In genomic region chr3:33648793-33649192, GRCh38 we compare ENCODE assay signal across 1 cellular context.
TF ChIP-seq lines count a peak whose summit lies in the region.

No MANE protein-coding gene starts in this region.

TF ChIP-seq in K562, 482 proteins besides CTCF, POLR2A, EP300 and RAD21 (continued from another document):
- TF ChIP-seq, protein P1, sequence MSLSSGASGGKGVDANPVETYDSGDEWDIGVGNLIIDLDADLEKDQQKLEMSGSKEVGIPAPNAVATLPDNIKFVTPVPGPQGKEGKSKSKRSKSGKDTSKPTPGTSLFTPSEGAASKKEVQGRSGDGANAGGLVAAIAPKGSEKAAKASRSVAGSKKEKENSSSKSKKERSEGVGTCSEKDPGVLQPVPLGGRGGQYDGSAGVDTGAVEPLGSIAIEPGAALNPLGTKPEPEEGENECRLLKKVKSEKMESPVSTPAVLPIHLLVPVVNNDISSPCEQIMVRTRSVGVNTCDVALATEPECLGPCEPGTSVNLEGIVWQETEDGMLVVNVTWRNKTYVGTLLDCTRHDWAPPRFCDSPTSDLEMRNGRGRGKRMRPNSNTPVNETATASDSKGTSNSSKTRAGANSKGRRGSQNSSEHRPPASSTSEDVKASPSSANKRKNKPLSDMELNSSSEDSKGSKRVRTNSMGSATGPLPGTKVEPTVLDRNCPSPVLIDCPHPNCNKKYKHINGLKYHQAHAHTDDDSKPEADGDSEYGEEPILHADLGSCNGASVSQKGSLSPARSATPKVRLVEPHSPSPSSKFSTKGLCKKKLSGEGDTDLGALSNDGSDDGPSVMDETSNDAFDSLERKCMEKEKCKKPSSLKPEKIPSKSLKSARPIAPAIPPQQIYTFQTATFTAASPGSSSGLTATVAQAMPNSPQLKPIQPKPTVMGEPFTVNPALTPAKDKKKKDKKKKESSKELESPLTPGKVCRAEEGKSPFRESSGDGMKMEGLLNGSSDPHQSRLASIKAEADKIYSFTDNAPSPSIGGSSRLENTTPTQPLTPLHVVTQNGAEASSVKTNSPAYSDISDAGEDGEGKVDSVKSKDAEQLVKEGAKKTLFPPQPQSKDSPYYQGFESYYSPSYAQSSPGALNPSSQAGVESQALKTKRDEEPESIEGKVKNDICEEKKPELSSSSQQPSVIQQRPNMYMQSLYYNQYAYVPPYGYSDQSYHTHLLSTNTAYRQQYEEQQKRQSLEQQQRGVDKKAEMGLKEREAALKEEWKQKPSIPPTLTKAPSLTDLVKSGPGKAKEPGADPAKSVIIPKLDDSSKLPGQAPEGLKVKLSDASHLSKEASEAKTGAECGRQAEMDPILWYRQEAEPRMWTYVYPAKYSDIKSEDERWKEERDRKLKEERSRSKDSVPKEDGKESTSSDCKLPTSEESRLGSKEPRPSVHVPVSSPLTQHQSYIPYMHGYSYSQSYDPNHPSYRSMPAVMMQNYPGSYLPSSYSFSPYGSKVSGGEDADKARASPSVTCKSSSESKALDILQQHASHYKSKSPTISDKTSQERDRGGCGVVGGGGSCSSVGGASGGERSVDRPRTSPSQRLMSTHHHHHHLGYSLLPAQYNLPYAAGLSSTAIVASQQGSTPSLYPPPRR (CRISPR knock-in tag; IDR thresholded peaks at IDR 0.05; ENCODE audit: borderline replicate concordance): no peak
- TF ChIP-seq, protein P2, sequence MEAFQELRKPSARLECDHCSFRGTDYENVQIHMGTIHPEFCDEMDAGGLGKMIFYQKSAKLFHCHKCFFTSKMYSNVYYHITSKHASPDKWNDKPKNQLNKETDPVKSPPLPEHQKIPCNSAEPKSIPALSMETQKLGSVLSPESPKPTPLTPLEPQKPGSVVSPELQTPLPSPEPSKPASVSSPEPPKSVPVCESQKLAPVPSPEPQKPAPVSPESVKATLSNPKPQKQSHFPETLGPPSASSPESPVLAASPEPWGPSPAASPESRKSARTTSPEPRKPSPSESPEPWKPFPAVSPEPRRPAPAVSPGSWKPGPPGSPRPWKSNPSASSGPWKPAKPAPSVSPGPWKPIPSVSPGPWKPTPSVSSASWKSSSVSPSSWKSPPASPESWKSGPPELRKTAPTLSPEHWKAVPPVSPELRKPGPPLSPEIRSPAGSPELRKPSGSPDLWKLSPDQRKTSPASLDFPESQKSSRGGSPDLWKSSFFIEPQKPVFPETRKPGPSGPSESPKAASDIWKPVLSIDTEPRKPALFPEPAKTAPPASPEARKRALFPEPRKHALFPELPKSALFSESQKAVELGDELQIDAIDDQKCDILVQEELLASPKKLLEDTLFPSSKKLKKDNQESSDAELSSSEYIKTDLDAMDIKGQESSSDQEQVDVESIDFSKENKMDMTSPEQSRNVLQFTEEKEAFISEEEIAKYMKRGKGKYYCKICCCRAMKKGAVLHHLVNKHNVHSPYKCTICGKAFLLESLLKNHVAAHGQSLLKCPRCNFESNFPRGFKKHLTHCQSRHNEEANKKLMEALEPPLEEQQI (IDR thresholded peaks at IDR 0.05): peak; percentile 45; the same call in 1 of the 2 replicates
- peak; percentile 64; the same call in 1 of the 2 replicates for TF ChIP-seq CC2D1A (IDR thresholded peaks at IDR 0.05)
